Comparison of ENCODE assay signal across 1 cellular context in genomic region chrX:17706676-17707075, GRCh38.
TF ChIP-seq lines count a peak whose summit lies in the region.

No MANE protein-coding gene starts in this region.

TF ChIP-seq in HepG2, 621 proteins besides CTCF, POLR2A, EP300 and RAD21 (continued from another document):
- TF ChIP-seq MXD1 (CRISPR knock-in tag; IDR thresholded peaks at IDR 0.05) (no peak), PREB (CRISPR knock-in tag; IDR thresholded peaks at IDR 0.05) (no peak), ZFP1 (CRISPR knock-in tag; IDR thresholded peaks at IDR 0.05) (no peak), ZFX (CRISPR knock-in tag; IDR thresholded peaks at IDR 0.05; ENCODE audit: low read depth) (0 out of 2 replicates have a peak, but pooled peaks have one; percentile 25), ZNF644 (CRISPR knock-in tag; IDR thresholded peaks at IDR 0.05; ENCODE audit: low read depth) (peak; percentile 52; the same call in 1 of the 2 replicates), ATF3 (CRISPR knock-in tag; IDR thresholded peaks at IDR 0.05) (0 out of 2 replicates have a peak, but pooled peaks have one; percentile 39), POGZ (CRISPR knock-in tag; IDR thresholded peaks at IDR 0.05) (no peak), CEBPG (CRISPR knock-in tag; IDR thresholded peaks at IDR 0.05) (peak; percentile 82), JUN (CRISPR knock-in tag; IDR thresholded peaks at IDR 0.05) (peak; percentile 87), JUND (CRISPR knock-in tag; IDR thresholded peaks at IDR 0.05) (peak; percentile 41; the same call in 1 of the 2 replicates), FOXA3 (CRISPR knock-in tag; IDR thresholded peaks at IDR 0.05) (peak; percentile 15; the same call in 1 of the 2 replicates), NFKBIZ (CRISPR knock-in tag; IDR thresholded peaks at IDR 0.05) (no peak), ATF2 (CRISPR knock-in tag; IDR thresholded peaks at IDR 0.05) (peak; percentile 66; the same call in 1 of the 2 replicates), HDAC2 (CRISPR knock-in tag; IDR thresholded peaks at IDR 0.05) (peak; percentile 30; the same call in 1 of the 2 replicates), ZNF296 (CRISPR knock-in tag; conservative IDR thresholded peaks at IDR 0.05) (no peak), ZNF292 (CRISPR knock-in tag; IDR thresholded peaks at IDR 0.05; ENCODE audit: borderline replicate concordance, low read depth) (peak; percentile 42; the same call in 1 of the 2 replicates), TEAD3 (CRISPR knock-in tag; optimal IDR thresholded peaks at IDR 0.05; ENCODE audit: borderline replicate concordance) (peak; percentile 91), ARID5B (CRISPR knock-in tag; IDR thresholded peaks at IDR 0.05) (peak; percentile 58), FOXA1 (IDR thresholded peaks at IDR 0.05) (no peak), FOXA1 (CRISPR knock-in tag; IDR thresholded peaks at IDR 0.05) (peak; percentile 20; the same call in 1 of the 2 replicates)
TF ChIP-seq in HepG2: peak in this region for 18.
